ENCODE assay signal across 11 cellular contexts in the genomic region with DNA sequence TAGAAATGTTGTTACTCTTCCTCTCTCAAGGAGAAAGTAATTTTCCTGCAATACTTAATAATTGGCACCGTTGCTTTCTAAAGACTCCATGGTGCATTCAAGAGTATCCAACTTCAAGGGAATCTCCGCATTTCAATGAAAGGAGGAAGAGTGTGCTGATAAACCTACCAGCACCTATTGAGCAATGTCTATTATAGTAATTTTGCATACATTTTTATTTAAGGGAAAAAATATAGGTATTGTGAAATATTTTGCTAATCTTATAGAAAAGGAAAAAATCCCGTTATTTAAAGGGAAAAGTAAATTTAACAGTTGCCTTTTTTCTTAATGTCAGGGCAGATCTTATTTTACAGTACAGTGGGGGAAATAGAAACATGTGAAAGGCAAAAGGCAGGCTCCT. TPM values are rescaled to one million over a fixed set of nuclear protein-coding genes. Genes with fewer than 3 reads are reported as not detected.
DNase-seq lines count a peak whose midpoint lies in the region; ATAC-seq, FAIRE-seq and TF ChIP-seq lines count a peak whose summit lies in the region.
"Had no signal": no experiment of that assay in that cellular context is flagged by ENCODE, and none has a peak within 500 bp of the region (broad histone marks: within the 10 kb centered on the region; RNA-seq: fewer than 3 reads in every experiment).

No MANE protein-coding gene starts in this region.

- peak overlapping the region; percentile 75 for H3K9ac ChIP-seq in HepG2 (ENCODE audit: insufficient read depth, low read depth, low read length)

- no TSS peak for BruUV-seq in HepG2 (replicated peaks; lab: Mats Ljungman, UMichigan)

- H3K27ac ChIP-seq in HepG2 (ENCODE audit: extremely low read length, insufficient read depth, low read length) (peak overlapping the region; percentile 80), right lobe of liver (peak overlapping the region in 1 of 3 donors; percentile 78)

- H3K4me3 ChIP-seq in HepG2 (replicated peaks in 1 of 3; ENCODE audit: insufficient read depth in 1 of 3, low read depth in 2 of 3, low read length in 3 of 3) = peak overlapping the region; percentile 77 to 98 (median 77); a peak in 4 of 6 replicates
- no peak overlapping the region for H3K4me3 ChIP-seq in right lobe of liver

- no peaks in the 10 kb centered on the region; a peak in 1 of 5 replicates for H3K27me3 ChIP-seq in HepG2 (ENCODE audit: control insufficient read depth in 1 of 2, insufficient read depth in 2 of 2, low read length in 2 of 2)
- no peaks in the 10 kb centered on the region for H3K27me3 ChIP-seq in right lobe of liver

- CTCF ChIA-PET in HepG2 (lab: Yijun Ruan, JAX; ENCODE audit: low intra/inter-chr PET ratio, low total read pairs) = no interaction called here

- TF ChIP-seq EP300 in HepG2 (IDR thresholded peaks at IDR 0.05; ENCODE audit: low read depth in 2 of 2, low read length in 2 of 2) (no peak), HepG2 (CRISPR knock-in tag; IDR thresholded peaks at IDR 0.05; ENCODE audit: borderline replicate concordance) (no peak)

- H3K36me3 Mint-ChIP-seq in activated naive CD8-positive, alpha-beta T cell treated with anti-CD3 and anti-CD28 coated beads for 36 hours = peaks cover 22% of the 10 kb centered on the region
- peaks cover 16% of the 10 kb centered on the region for H3K36me3 Mint-ChIP-seq in mesothelial cell of epicardium

- WGBS in HepG2 (ENCODE audit: low lambda C conversion rate) = 60% methylated on average over 3 of the region's 3 CpGs
- 69% methylated on average over 3 of the region's 3 CpGs for WGBS in right lobe of liver (ENCODE audit: insufficient coverage, low coverage, low lambda C conversion rate, missing lambda C conversion rate)

- peaks cover 27% of the 10 kb centered on the region for H3K79me2 ChIP-seq in HepG2 (ENCODE audit: insufficient read depth, low read length)

- ATAC-seq in HepG2 (no peak), right lobe of liver (no peak)

- H3K4me1 ChIP-seq in HepG2 (ENCODE audit: insufficient read depth, low read length) = peaks cover 50% of the 10 kb centered on the region
- H3K4me1 ChIP-seq in right lobe of liver = peaks cover 0 to 39% (median 15%) of the 10 kb centered on the region in 4 donors
- H3K4me1 ChIP-seq: psoas muscle had no signal

- peak overlapping the region; percentile 98 for H3K4me2 ChIP-seq in HepG2 (ENCODE audit: low read depth, low read length)

- in situ Hi-C loops in HepG2 (cut with HindIII; ENCODE audit: extremely low pct_ligation_motif_present, low pct_unique_long_range_greater_than_20kb) = no loop called here

- H3K36me3 ChIP-seq in HepG2 (replicated peaks in 1 of 2; ENCODE audit: control insufficient read depth in 1 of 2, insufficient read depth in 2 of 2, low read length in 2 of 2) = peaks cover 5 to 46% of the 10 kb centered on the region in 2 experiments; a peak in 4 of 5 replicates
- H3K36me3 ChIP-seq in right lobe of liver = peaks cover 0 to 40% (median 9%) of the 10 kb centered on the region in 4 donors

- H2AFZ ChIP-seq in HepG2 (ENCODE audit: low read length) = no peak overlapping the region

- H3K4me1 Mint-ChIP-seq in activated naive CD8-positive, alpha-beta T cell treated with anti-CD3 and anti-CD28 coated beads for 36 hours = peaks cover 25% of the 10 kb centered on the region
- peaks cover 20% of the 10 kb centered on the region for H3K4me1 Mint-ChIP-seq in mesothelial cell of epicardium

- no peaks in the 10 kb centered on the region for H3K27me3 Mint-ChIP-seq in activated naive CD8-positive, alpha-beta T cell treated with anti-CD3 and anti-CD28 coated beads for 36 hours
- no peaks in the 10 kb centered on the region for H3K27me3 Mint-ChIP-seq in mesothelial cell of epicardium (ENCODE audit: low read depth)

- intact Hi-C loops in HepG2 (cut with micrococcal nuclease; ENCODE audit: unreplicated experiment) (loop anchor here (5.0 kb wide), 1 partner anchor 188 kb away; a partner anchor contains a TSS), right lobe of liver (cut with DNase I) (no loop called here)

- POLR2A ChIA-PET in HepG2 (lab: Yijun Ruan, JAX) = interaction anchor here (1.7 to 7.6 kb wide), 8 partner anchors 10 to 189 kb away, joined by 7 to 93 read pairs (median 30); a partner anchor contains a TSS

- TF ChIP-seq RAD21 in HepG2 (CRISPR knock-in tag; IDR thresholded peaks at IDR 0.05) = no peak

- H3K9me3 ChIP-seq in HepG2 (ENCODE audit: low read length) = no peaks in the 10 kb centered on the region
- H3K9me3 ChIP-seq in right lobe of liver = no peaks in the 10 kb centered on the region
- H3K9me3 ChIP-seq: psoas muscle had no signal

- no peak for TF ChIP-seq POLR2A in HepG2 (IDR thresholded peaks at IDR 0.05; ENCODE audit: insufficient read depth in 1 of 2, low read depth in 2 of 2, low read length in 2 of 2)
- TF ChIP-seq POLR2A in right lobe of liver (IDR thresholded peaks at IDR 0.05) = no peak

- no peak for FAIRE-seq in HepG2 (lab: Jason Lieb, UNC)
- FAIRE-seq: HTR-8/SVneo had no signal

- H3K27ac Mint-ChIP-seq in activated naive CD8-positive, alpha-beta T cell treated with anti-CD3 and anti-CD28 coated beads for 36 hours = peak overlapping the region; percentile 82
- peak overlapping the region; percentile 93 for H3K27ac Mint-ChIP-seq in mesothelial cell of epicardium

- TF ChIP-seq CTCF in HepG2 (CRISPR knock-in tag; IDR thresholded peaks at IDR 0.05) (no peak), right lobe of liver (IDR thresholded peaks at IDR 0.05) (no peak), mesothelial cell of epicardium (IDR thresholded peaks at IDR 0.05; ENCODE audit: unreplicated experiment) (no peak)

- H3K9me3 Mint-ChIP-seq in activated naive CD8-positive, alpha-beta T cell treated with anti-CD3 and anti-CD28 coated beads for 36 hours = no peaks in the 10 kb centered on the region
- no peaks in the 10 kb centered on the region for H3K9me3 Mint-ChIP-seq in mesothelial cell of epicardium

- H3K4me3 Mint-ChIP-seq in activated naive CD8-positive, alpha-beta T cell treated with anti-CD3 and anti-CD28 coated beads for 36 hours = peak overlapping the region; percentile 98
- H3K4me3 Mint-ChIP-seq in mesothelial cell of epicardium = peak overlapping the region; percentile 93

- no peaks in the 10 kb centered on the region for H4K20me1 ChIP-seq in HepG2 (ENCODE audit: insufficient read depth, low read length)

- DNase-seq in HepG2 (ENCODE audit: low spot score) (no peak), right lobe of liver (no peak), mesothelial cell of epicardium (ENCODE audit: low spot score in 2 of 2, unreplicated experiment in 2 of 2) (no peak), amygdala (lab: John Stamatoyannopoulos, UW) (no peak), ureter (ENCODE audit: low spot score) (no peak), NCI-H1417 (lab: John Stamatoyannopoulos, UW) (no peak), NCI-H510A (lab: John Stamatoyannopoulos, UW) (no peak)
- DNase-seq in activated naive CD8-positive, alpha-beta T cell treated with anti-CD3 and anti-CD28 coated beads for 36 hours = no peak
- DNase-seq: psoas muscle had no signal

RNA-seq across cellular contexts. Expression of a gene that starts 1.1 kb away (rescaled TPM):
- total RNA-seq in HepG2 (2016; rRNA removed; fragmentation: Illumina TruSeq; extraction: Trizol) = 7.3 and 16.9 TPM in 2 replicates
- total RNA-seq in HepG2 (2016; cell fraction: cytosol; rRNA removed; fragmentation: Illumina TruSeq; extraction: Trizol; ENCODE audit: low read depth) = 3.9 and 4.5 TPM in 2 replicates
- total RNA-seq in HepG2 (2016; cell fraction: insoluble cytoplasmic fraction; rRNA removed; fragmentation: Illumina TruSeq; extraction: Trizol) = 6.1 and 18.6 TPM in 2 replicates
- total RNA-seq in HepG2 (2016; cell fraction: membrane; rRNA removed; fragmentation: Illumina TruSeq; extraction: Trizol) = 6.4 and 6.9 TPM in 2 replicates
- 20.5 and 23.8 TPM in 2 replicates for total RNA-seq in HepG2 (2016; cell fraction: nucleus; rRNA removed; fragmentation: Illumina TruSeq; extraction: Trizol)
- polyA plus RNA-seq in HepG2 (2011; rRNA removed) = 34.9 and 35.9 TPM in 2 replicates
- 23.9 and 25.0 TPM in 2 replicates for polyA plus RNA-seq in HepG2 (2011; cell fraction: cytosol; rRNA removed)
- polyA plus RNA-seq in HepG2 (2011; cell fraction: nucleus; rRNA removed) = 47.7 and 53.8 TPM in 2 replicates
- 16.4 and 17.3 TPM in 2 replicates for polyA plus RNA-seq in HepG2 (2012)
- 1.5 and 1.7 TPM in 2 replicates for polyA plus RNA-seq in HepG2 (2016; cell fraction: cytosol; fragmentation: Illumina TruSeq; extraction: Trizol; ENCODE audit: low read depth)
- 4.9 and 7.2 TPM in 2 replicates for polyA plus RNA-seq in HepG2 (2016; cell fraction: insoluble cytoplasmic fraction; fragmentation: Illumina TruSeq; extraction: Trizol; ENCODE audit: low read depth)
- 2.8 and 3.9 TPM in 2 replicates for polyA plus RNA-seq in HepG2 (2016; cell fraction: membrane; fragmentation: Illumina TruSeq; extraction: Trizol; ENCODE audit: low read depth)
- polyA plus RNA-seq in HepG2 (2016; cell fraction: nucleus; fragmentation: Illumina TruSeq; extraction: Trizol; ENCODE audit: insufficient read depth, low read depth) = 25.2 and 27.5 TPM in 2 replicates
- polyA minus RNA-seq in HepG2 (2011; rRNA and poly(A)+ RNA removed; ENCODE audit: low replicate concordance) = 1.4 and 123 TPM in 2 replicates
- 16.5 and 18.7 TPM in 2 replicates for polyA minus RNA-seq in HepG2 (2011; cell fraction: cytosol; rRNA and poly(A)+ RNA removed)
- 64.1 and 65.3 TPM in 2 replicates for polyA minus RNA-seq in HepG2 (2011; cell fraction: nucleus; rRNA and poly(A)+ RNA removed)
- total RNA-seq in right lobe of liver = 1 to 10 TPM; 3.1 to 8.4 (median 4.5) TPM
- 10 to 100 TPM in 1 of 2 experiments, 1 to 10 TPM in 1; 9.0 to 10.6 TPM for total RNA-seq in activated naive CD8-positive, alpha-beta T cell treated with anti-CD3 and anti-CD28 coated beads for 36 hours
- 12.6 to 14.1 TPM (median 13.3 TPM) in 3 replicates for total RNA-seq in mesothelial cell of epicardium
- total RNA-seq in ureter = 15.5 TPM

RNA-seq across cellular contexts. Expression of a gene that starts 17.8 kb away (rescaled TPM):
- total RNA-seq in HepG2 (2016; rRNA removed; fragmentation: Illumina TruSeq; extraction: Trizol) = not detected in 2 replicates
- not detected in 2 replicates for total RNA-seq in HepG2 (2016; cell fraction: cytosol; rRNA removed; fragmentation: Illumina TruSeq; extraction: Trizol; ENCODE audit: low read depth)
- not detected in 2 replicates for total RNA-seq in HepG2 (2016; cell fraction: insoluble cytoplasmic fraction; rRNA removed; fragmentation: Illumina TruSeq; extraction: Trizol)
- not detected in 2 replicates for total RNA-seq in HepG2 (2016; cell fraction: membrane; rRNA removed; fragmentation: Illumina TruSeq; extraction: Trizol)
- not detected in 2 replicates for total RNA-seq in HepG2 (2016; cell fraction: nucleus; rRNA removed; fragmentation: Illumina TruSeq; extraction: Trizol)
- polyA plus RNA-seq in HepG2 (2011; rRNA removed) = not detected in 2 replicates
- not detected in 2 replicates for polyA plus RNA-seq in HepG2 (2011; cell fraction: cytosol; rRNA removed)
- 0.35 TPM in 1 of 2 replicates, not detected in the other for polyA plus RNA-seq in HepG2 (2011; cell fraction: nucleus; rRNA removed)
- 3.0 and 6.9 TPM in 2 replicates for polyA plus RNA-seq in HepG2 (2012)
- not detected in 2 replicates for polyA plus RNA-seq in HepG2 (2016; cell fraction: cytosol; fragmentation: Illumina TruSeq; extraction: Trizol; ENCODE audit: low read depth)
- not detected in 2 replicates for polyA plus RNA-seq in HepG2 (2016; cell fraction: insoluble cytoplasmic fraction; fragmentation: Illumina TruSeq; extraction: Trizol; ENCODE audit: low read depth)
- not detected in 2 replicates for polyA plus RNA-seq in HepG2 (2016; cell fraction: membrane; fragmentation: Illumina TruSeq; extraction: Trizol; ENCODE audit: low read depth)
- not detected in 2 replicates for polyA plus RNA-seq in HepG2 (2016; cell fraction: nucleus; fragmentation: Illumina TruSeq; extraction: Trizol; ENCODE audit: insufficient read depth, low read depth)
- 0.28 and 0.48 TPM in 2 replicates for polyA minus RNA-seq in HepG2 (2011; rRNA and poly(A)+ RNA removed; ENCODE audit: low replicate concordance)
- not detected in 2 replicates for polyA minus RNA-seq in HepG2 (2011; cell fraction: cytosol; rRNA and poly(A)+ RNA removed)
- 1.3 and 1.6 TPM in 2 replicates for polyA minus RNA-seq in HepG2 (2011; cell fraction: nucleus; rRNA and poly(A)+ RNA removed)
- total RNA-seq in right lobe of liver = not detected
- not detected for total RNA-seq in activated naive CD8-positive, alpha-beta T cell treated with anti-CD3 and anti-CD28 coated beads for 36 hours
- not detected in 3 replicates for total RNA-seq in mesothelial cell of epicardium
- not detected for total RNA-seq in ureter
- total RNA-seq: cerebellum, psoas muscle had no signal

RNA-seq across cellular contexts. Expression of a gene that starts 23.2 kb away (rescaled TPM):
- total RNA-seq in HepG2 (2016; rRNA removed; fragmentation: Illumina TruSeq; extraction: Trizol) (not detected in 2 replicates), right lobe of liver (1,000 to 10,000 TPM in 3 of 6 experiments, 100 to 1,000 TPM in 1, not detected in 2; 626 to 4,576 (median 3,287) TPM), mesothelial cell of epicardium (5,898 to 7,362 TPM (median 7,002 TPM) in 3 replicates), ureter (1,456 TPM)
- 7.5 and 10.4 TPM in 2 replicates for total RNA-seq in HepG2 (2016; cell fraction: cytosol; rRNA removed; fragmentation: Illumina TruSeq; extraction: Trizol; ENCODE audit: low read depth)
- total RNA-seq in HepG2 (2016; cell fraction: insoluble cytoplasmic fraction; rRNA removed; fragmentation: Illumina TruSeq; extraction: Trizol) = not detected in 2 replicates
- not detected in 2 replicates for total RNA-seq in HepG2 (2016; cell fraction: membrane; rRNA removed; fragmentation: Illumina TruSeq; extraction: Trizol)
- total RNA-seq in HepG2 (2016; cell fraction: nucleus; rRNA removed; fragmentation: Illumina TruSeq; extraction: Trizol) = not detected in 2 replicates
- not detected in 2 replicates for polyA plus RNA-seq in HepG2 (2011; rRNA removed)
- not detected in 2 replicates for polyA plus RNA-seq in HepG2 (2011; cell fraction: cytosol; rRNA removed)
- polyA plus RNA-seq in HepG2 (2011; cell fraction: nucleus; rRNA removed) = not detected in 2 replicates
- not detected in 2 replicates for polyA plus RNA-seq in HepG2 (2012)
- polyA plus RNA-seq in HepG2 (2016; cell fraction: cytosol; fragmentation: Illumina TruSeq; extraction: Trizol; ENCODE audit: low read depth) = not detected in 2 replicates
- polyA plus RNA-seq in HepG2 (2016; cell fraction: insoluble cytoplasmic fraction; fragmentation: Illumina TruSeq; extraction: Trizol; ENCODE audit: low read depth) = not detected in 2 replicates
- polyA plus RNA-seq in HepG2 (2016; cell fraction: membrane; fragmentation: Illumina TruSeq; extraction: Trizol; ENCODE audit: low read depth) = not detected in 2 replicates
- not detected in 2 replicates for polyA plus RNA-seq in HepG2 (2016; cell fraction: nucleus; fragmentation: Illumina TruSeq; extraction: Trizol; ENCODE audit: insufficient read depth, low read depth)
- not detected in 2 replicates for polyA minus RNA-seq in HepG2 (2011; rRNA and poly(A)+ RNA removed; ENCODE audit: low replicate concordance)
- polyA minus RNA-seq in HepG2 (2011; cell fraction: cytosol; rRNA and poly(A)+ RNA removed) = not detected in 2 replicates
- not detected in 2 replicates for polyA minus RNA-seq in HepG2 (2011; cell fraction: nucleus; rRNA and poly(A)+ RNA removed)
- total RNA-seq in activated naive CD8-positive, alpha-beta T cell treated with anti-CD3 and anti-CD28 coated beads for 36 hours = 1,000 to 10,000 TPM; 3,764 to 4,468 TPM
- total RNA-seq: cerebellum had no signal
- polyA plus RNA-seq: psoas muscle had no signal

RNA-seq across cellular contexts. Expression of a gene that starts 39.6 kb away (rescaled TPM):
- 51.7 and 79.0 TPM in 2 replicates for total RNA-seq in HepG2 (2016; rRNA removed; fragmentation: Illumina TruSeq; extraction: Trizol)
- total RNA-seq in HepG2 (2016; cell fraction: cytosol; rRNA removed; fragmentation: Illumina TruSeq; extraction: Trizol; ENCODE audit: low read depth) = 9.9 and 10.8 TPM in 2 replicates
- total RNA-seq in HepG2 (2016; cell fraction: insoluble cytoplasmic fraction; rRNA removed; fragmentation: Illumina TruSeq; extraction: Trizol) = 50.3 and 77.3 TPM in 2 replicates
- 20.1 and 22.1 TPM in 2 replicates for total RNA-seq in HepG2 (2016; cell fraction: membrane; rRNA removed; fragmentation: Illumina TruSeq; extraction: Trizol)
- total RNA-seq in HepG2 (2016; cell fraction: nucleus; rRNA removed; fragmentation: Illumina TruSeq; extraction: Trizol) = 35.7 and 36.9 TPM in 2 replicates
- 102 and 121 TPM in 2 replicates for polyA plus RNA-seq in HepG2 (2011; rRNA removed)
- 87.1 and 91.6 TPM in 2 replicates for polyA plus RNA-seq in HepG2 (2011; cell fraction: cytosol; rRNA removed)
- polyA plus RNA-seq in HepG2 (2011; cell fraction: nucleus; rRNA removed) = 53.9 and 55.2 TPM in 2 replicates
- 78.0 and 105 TPM in 2 replicates for polyA plus RNA-seq in HepG2 (2012)
- 5.5 and 5.9 TPM in 2 replicates for polyA plus RNA-seq in HepG2 (2016; cell fraction: cytosol; fragmentation: Illumina TruSeq; extraction: Trizol; ENCODE audit: low read depth)
- polyA plus RNA-seq in HepG2 (2016; cell fraction: insoluble cytoplasmic fraction; fragmentation: Illumina TruSeq; extraction: Trizol; ENCODE audit: low read depth) = 70.0 and 71.8 TPM in 2 replicates
- polyA plus RNA-seq in HepG2 (2016; cell fraction: membrane; fragmentation: Illumina TruSeq; extraction: Trizol; ENCODE audit: low read depth) = 8.4 and 9.8 TPM in 2 replicates
- 40.5 and 50.3 TPM in 2 replicates for polyA plus RNA-seq in HepG2 (2016; cell fraction: nucleus; fragmentation: Illumina TruSeq; extraction: Trizol; ENCODE audit: insufficient read depth, low read depth)
- polyA minus RNA-seq in HepG2 (2011; rRNA and poly(A)+ RNA removed; ENCODE audit: low replicate concordance) = 94.6 and 191 TPM in 2 replicates
- 125 and 130 TPM in 2 replicates for polyA minus RNA-seq in HepG2 (2011; cell fraction: cytosol; rRNA and poly(A)+ RNA removed)
- 95.0 and 120 TPM in 2 replicates for polyA minus RNA-seq in HepG2 (2011; cell fraction: nucleus; rRNA and poly(A)+ RNA removed)
- total RNA-seq in right lobe of liver = 10 to 100 TPM; 34.7 to 71.0 (median 49.2) TPM
- 10 to 100 TPM; 36.7 to 36.9 TPM for total RNA-seq in activated naive CD8-positive, alpha-beta T cell treated with anti-CD3 and anti-CD28 coated beads for 36 hours
- total RNA-seq in mesothelial cell of epicardium = 61.6 to 63.5 TPM (median 63.3 TPM) in 3 replicates
- total RNA-seq in ureter = 84.7 TPM

Comparison
In these comparisons a context has a peak if more than half of its experiments do, and no peak if none do; other contexts are left out.
1. H3K4me3 ChIP-seq: peak in HepG2 (3 of 3); none in right lobe of liver (0 of 3).